Comparison of ENCODE assay signal across 1 cellular context in the genomic region with DNA sequence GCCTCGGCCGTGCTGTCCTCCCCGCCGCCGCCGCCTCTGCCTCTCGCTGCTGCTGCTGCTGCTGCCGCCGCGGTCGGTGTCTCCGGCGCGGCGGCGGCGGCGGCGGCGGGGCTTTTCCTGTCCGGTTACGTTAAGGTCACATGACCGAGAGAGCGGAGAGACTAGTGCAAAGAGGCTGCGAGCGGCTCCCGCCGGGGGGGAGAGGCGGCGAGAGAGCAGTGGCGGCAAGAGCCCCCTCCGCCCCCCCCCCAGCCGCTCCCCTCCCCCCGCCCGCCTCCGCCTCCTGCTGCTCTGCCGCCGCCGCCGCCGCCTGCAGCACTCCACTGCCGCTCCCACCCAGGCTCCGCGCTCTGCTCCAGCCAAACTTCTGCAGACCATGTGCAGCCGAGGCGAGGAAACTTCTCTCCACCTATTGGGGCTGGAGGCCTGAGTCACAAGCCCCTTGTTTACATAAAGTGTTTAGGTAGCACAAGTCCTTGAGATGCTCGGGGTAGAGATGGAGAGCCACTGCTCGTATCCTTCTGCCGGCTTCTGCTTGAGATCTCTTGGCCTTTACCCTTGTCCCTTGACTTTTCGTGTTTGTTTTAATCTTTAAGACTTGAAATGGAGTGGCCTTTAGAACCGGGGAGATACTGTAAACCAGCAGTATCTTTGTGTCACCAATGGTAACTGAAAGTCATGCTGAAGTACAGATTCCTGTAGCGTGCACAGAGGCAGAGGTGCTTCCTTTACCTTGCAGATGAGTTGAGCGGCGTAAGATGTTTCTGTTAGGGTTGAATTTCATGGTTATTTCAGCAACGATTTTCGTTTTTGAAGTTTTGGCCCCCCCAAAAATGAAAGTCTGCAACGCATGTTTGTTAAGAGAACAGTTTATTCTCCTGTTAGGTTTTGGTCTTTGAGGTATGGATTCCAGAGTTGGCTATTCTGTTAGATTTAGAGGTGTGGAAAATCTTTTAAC.
TF ChIP-seq lines count a peak whose summit lies in the region.

A gene with protein sequence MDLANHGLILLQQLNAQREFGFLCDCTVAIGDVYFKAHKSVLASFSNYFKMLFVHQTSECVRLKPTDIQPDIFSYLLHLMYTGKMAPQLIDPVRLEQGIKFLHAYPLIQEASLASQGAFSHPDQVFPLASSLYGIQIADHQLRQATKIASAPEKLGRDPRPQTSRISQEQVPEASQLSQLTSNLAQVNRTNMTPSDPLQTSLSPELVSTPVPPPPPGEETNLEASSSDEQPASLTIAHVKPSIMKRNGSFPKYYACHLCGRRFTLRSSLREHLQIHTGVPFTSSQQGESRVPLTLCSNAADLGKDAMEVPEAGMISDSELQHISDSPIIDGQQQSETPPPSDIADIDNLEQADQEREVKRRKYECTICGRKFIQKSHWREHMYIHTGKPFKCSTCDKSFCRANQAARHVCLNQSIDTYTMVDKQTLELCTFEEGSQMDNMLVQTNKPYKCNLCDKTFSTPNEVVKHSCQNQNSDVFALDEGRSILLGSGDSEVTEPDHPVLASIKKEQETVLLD (minus strand): TSS at position 89 of the 958 bp plus-strand sequence. CDS start 17,922 bp downstream, outside the sequence.

TF ChIP-seq in HepG2, 621 proteins besides CTCF, POLR2A, EP300 and RAD21 (continued from another document and continues in another):
- TF ChIP-seq, protein P1, sequence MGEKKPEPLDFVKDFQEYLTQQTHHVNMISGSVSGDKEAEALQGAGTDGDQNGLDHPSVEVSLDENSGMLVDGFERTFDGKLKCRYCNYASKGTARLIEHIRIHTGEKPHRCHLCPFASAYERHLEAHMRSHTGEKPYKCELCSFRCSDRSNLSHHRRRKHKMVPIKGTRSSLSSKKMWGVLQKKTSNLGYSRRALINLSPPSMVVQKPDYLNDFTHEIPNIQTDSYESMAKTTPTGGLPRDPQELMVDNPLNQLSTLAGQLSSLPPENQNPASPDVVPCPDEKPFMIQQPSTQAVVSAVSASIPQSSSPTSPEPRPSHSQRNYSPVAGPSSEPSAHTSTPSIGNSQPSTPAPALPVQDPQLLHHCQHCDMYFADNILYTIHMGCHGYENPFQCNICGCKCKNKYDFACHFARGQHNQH (CRISPR knock-in tag; IDR thresholded peaks at IDR 0.05): no peak
- TF ChIP-seq TOE1 (CRISPR knock-in tag; IDR thresholded peaks at IDR 0.05) (no peak), ZNF256 (CRISPR knock-in tag; conservative IDR thresholded peaks at IDR 0.05) (no peak), ISX (CRISPR knock-in tag; conservative IDR thresholded peaks at IDR 0.05) (no peak), ZNF674 (CRISPR knock-in tag; IDR thresholded peaks at IDR 0.05; ENCODE audit: low read depth) (no peak), ZNF317 (CRISPR knock-in tag; IDR thresholded peaks at IDR 0.05) (no peak), SNAI1 (CRISPR knock-in tag; IDR thresholded peaks at IDR 0.05; ENCODE audit: borderline replicate concordance) (no peak), ZC3H4 (CRISPR knock-in tag; IDR thresholded peaks at IDR 0.05; ENCODE audit: borderline replicate concordance) (no peak), SAP130 (CRISPR knock-in tag; IDR thresholded peaks at IDR 0.05; ENCODE audit: low read depth) (peak; percentile 62), REPIN1 (CRISPR knock-in tag; IDR thresholded peaks at IDR 0.05; ENCODE audit: borderline replicate concordance, low read depth) (peak; percentile 63; the same call in 1 of the 2 replicates), ZNF564 (CRISPR knock-in tag; IDR thresholded peaks at IDR 0.05) (no peak), SUZ12 (IDR thresholded peaks at IDR 0.05; ENCODE audit: low read depth, low read length) (no peak), RBM22 (optimal IDR thresholded peaks at IDR 0.05; ENCODE audit: low read length) (peak; percentile 89), ZNF562 (CRISPR knock-in tag; IDR thresholded peaks at IDR 0.05; ENCODE audit: borderline replicate concordance) (no peak), TBX3 (IDR thresholded peaks at IDR 0.05; ENCODE audit: borderline replicate concordance) (no peak), CREM (IDR thresholded peaks at IDR 0.05) (no peak), CREM (CRISPR knock-in tag; IDR thresholded peaks at IDR 0.05) (no peak), ZNF30 (CRISPR knock-in tag; IDR thresholded peaks at IDR 0.05) (no peak), MED13 (CRISPR knock-in tag; IDR thresholded peaks at IDR 0.05) (peak; percentile 68; the same call in 1 of the 2 replicates), SP2 (CRISPR knock-in tag; IDR thresholded peaks at IDR 0.05) (no peak), ZNF775 (CRISPR knock-in tag; IDR thresholded peaks at IDR 0.05; ENCODE audit: borderline replicate concordance) (no peak), ZNF615 (CRISPR knock-in tag; IDR thresholded peaks at IDR 0.05; ENCODE audit: borderline replicate concordance) (no peak), TEAD3 (CRISPR knock-in tag; optimal IDR thresholded peaks at IDR 0.05; ENCODE audit: borderline replicate concordance) (peak; percentile 17), MED1 (CRISPR knock-in tag; IDR thresholded peaks at IDR 0.05) (peak; percentile 19; the same call in 1 of the 2 replicates), ZBTB7B (CRISPR knock-in tag; IDR thresholded peaks at IDR 0.05) (peak; percentile 42; the same call in 1 of the 2 replicates), ERF (CRISPR knock-in tag; IDR thresholded peaks at IDR 0.05) (no peak), IRX3 (CRISPR knock-in tag; IDR thresholded peaks at IDR 0.05; ENCODE audit: borderline replicate concordance, low read depth) (no peak), SRF (IDR thresholded peaks at IDR 0.05; ENCODE audit: low read depth, low read length) (no peak), ATM (IDR thresholded peaks at IDR 0.05; ENCODE audit: borderline replicate concordance) (no peak), ZNF660 (CRISPR knock-in tag; IDR thresholded peaks at IDR 0.05; ENCODE audit: borderline replicate concordance, low read depth) (no peak), ZZZ3 (CRISPR knock-in tag; IDR thresholded peaks at IDR 0.05; ENCODE audit: borderline replicate concordance) (no peak), FOSL2 (CRISPR knock-in tag; IDR thresholded peaks at IDR 0.05) (peak; percentile 79), CHD4 (IDR thresholded peaks at IDR 0.05; ENCODE audit: borderline replicate concordance, low read length) (no peak), NFE2 (CRISPR knock-in tag; IDR thresholded peaks at IDR 0.05) (no peak), CREB1 (IDR thresholded peaks at IDR 0.05) (no peak), CREB1 (CRISPR knock-in tag; IDR thresholded peaks at IDR 0.05) (peak; percentile 16; the same call in 1 of the 2 replicates), PHF8 (CRISPR knock-in tag; IDR thresholded peaks at IDR 0.05) (no peak; the same call in 1 of the 2 replicates), ZNF879 (CRISPR knock-in tag; IDR thresholded peaks at IDR 0.05) (no peak), BCL6 (CRISPR knock-in tag; IDR thresholded peaks at IDR 0.05) (no peak), MIXL1 (CRISPR knock-in tag; IDR thresholded peaks at IDR 0.05) (no peak), ZNF557 (CRISPR knock-in tag; IDR thresholded peaks at IDR 0.05) (0 out of 2 replicates have a peak, but pooled peaks have one; percentile 21), SOX5 (CRISPR knock-in tag; IDR thresholded peaks at IDR 0.05; ENCODE audit: borderline replicate concordance) (no peak), ZNF296 (CRISPR knock-in tag; conservative IDR thresholded peaks at IDR 0.05) (no peak)
- TF ChIP-seq, protein P2, sequence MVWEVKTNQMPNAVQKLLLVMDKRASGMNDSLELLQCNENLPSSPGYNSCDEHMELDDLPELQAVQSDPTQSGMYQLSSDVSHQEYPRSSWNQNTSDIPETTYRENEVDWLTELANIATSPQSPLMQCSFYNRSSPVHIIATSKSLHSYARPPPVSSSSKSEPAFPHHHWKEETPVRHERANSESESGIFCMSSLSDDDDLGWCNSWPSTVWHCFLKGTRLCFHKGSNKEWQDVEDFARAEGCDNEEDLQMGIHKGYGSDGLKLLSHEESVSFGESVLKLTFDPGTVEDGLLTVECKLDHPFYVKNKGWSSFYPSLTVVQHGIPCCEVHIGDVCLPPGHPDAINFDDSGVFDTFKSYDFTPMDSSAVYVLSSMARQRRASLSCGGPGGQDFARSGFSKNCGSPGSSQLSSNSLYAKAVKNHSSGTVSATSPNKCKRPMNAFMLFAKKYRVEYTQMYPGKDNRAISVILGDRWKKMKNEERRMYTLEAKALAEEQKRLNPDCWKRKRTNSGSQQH (CRISPR knock-in tag; IDR thresholded peaks at IDR 0.05; ENCODE audit: low read depth): 0 out of 2 replicates have a peak, but pooled peaks have one; percentile 67
- TF ChIP-seq, protein P3, sequence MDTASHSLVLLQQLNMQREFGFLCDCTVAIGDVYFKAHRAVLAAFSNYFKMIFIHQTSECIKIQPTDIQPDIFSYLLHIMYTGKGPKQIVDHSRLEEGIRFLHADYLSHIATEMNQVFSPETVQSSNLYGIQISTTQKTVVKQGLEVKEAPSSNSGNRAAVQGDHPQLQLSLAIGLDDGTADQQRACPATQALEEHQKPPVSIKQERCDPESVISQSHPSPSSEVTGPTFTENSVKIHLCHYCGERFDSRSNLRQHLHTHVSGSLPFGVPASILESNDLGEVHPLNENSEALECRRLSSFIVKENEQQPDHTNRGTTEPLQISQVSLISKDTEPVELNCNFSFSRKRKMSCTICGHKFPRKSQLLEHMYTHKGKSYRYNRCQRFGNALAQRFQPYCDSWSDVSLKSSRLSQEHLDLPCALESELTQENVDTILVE (CRISPR knock-in tag; IDR thresholded peaks at IDR 0.05): peak; percentile 78
- TF ChIP-seq, protein P4, sequence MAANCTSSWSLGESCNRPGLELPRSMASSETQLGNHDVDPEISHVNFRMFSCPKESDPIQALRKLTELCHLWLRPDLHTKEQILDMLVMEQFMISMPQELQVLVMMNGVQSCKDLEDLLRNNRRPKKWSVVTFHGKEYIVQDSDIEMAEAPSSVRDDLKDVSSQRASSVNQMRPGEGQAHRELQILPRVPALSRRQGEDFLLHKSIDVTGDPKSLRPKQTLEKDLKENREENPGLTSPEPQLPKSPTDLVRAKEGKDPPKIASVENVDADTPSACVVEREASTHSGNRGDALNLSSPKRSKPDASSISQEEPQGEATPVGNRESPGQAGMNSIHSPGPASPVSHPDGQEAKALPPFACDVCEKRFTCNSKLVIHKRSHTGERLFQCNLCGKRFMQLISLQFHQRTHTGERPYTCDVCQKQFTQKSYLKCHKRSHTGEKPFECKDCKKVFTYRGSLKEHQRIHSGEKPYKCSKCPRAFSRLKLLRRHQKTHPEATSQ (CRISPR knock-in tag; IDR thresholded peaks at IDR 0.05; ENCODE audit: borderline replicate concordance): no peak
- TF ChIP-seq, protein P5, sequence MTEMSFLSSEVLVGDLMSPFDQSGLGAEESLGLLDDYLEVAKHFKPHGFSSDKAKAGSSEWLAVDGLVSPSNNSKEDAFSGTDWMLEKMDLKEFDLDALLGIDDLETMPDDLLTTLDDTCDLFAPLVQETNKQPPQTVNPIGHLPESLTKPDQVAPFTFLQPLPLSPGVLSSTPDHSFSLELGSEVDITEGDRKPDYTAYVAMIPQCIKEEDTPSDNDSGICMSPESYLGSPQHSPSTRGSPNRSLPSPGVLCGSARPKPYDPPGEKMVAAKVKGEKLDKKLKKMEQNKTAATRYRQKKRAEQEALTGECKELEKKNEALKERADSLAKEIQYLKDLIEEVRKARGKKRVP (CRISPR knock-in tag; IDR thresholded peaks at IDR 0.05): no peak; a peak in 1 of 4 replicates
- TF ChIP-seq, protein P6, sequence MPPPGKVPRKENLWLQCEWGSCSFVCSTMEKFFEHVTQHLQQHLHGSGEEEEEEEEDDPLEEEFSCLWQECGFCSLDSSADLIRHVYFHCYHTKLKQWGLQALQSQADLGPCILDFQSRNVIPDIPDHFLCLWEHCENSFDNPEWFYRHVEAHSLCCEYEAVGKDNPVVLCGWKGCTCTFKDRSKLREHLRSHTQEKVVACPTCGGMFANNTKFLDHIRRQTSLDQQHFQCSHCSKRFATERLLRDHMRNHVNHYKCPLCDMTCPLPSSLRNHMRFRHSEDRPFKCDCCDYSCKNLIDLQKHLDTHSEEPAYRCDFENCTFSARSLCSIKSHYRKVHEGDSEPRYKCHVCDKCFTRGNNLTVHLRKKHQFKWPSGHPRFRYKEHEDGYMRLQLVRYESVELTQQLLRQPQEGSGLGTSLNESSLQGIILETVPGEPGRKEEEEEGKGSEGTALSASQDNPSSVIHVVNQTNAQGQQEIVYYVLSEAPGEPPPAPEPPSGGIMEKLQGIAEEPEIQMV (CRISPR knock-in tag; IDR thresholded peaks at IDR 0.05; ENCODE audit: low read depth): no peak; the same call in 1 of the 2 replicates
- TF ChIP-seq, protein P7, sequence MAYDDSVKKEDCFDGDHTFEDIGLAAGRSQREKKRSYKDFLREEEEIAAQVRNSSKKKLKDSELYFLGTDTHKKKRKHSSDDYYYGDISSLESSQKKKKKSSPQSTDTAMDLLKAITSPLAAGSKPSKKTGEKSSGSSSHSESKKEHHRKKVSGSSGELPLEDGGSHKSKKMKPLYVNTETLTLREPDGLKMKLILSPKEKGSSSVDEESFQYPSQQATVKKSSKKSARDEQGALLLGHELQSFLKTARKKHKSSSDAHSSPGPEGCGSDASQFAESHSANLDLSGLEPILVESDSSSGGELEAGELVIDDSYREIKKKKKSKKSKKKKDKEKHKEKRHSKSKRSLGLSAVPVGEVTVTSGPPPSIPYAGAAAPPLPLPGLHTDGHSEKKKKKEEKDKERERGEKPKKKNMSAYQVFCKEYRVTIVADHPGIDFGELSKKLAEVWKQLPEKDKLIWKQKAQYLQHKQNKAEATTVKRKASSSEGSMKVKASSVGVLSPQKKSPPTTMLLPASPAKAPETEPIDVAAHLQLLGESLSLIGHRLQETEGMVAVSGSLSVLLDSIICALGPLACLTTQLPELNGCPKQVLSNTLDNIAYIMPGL (CRISPR knock-in tag; IDR thresholded peaks at IDR 0.05; ENCODE audit: borderline replicate concordance in 1 of 2, low read depth in 1 of 2): no peak; a peak in 1 of 4 replicates
- TF ChIP-seq, protein P8, sequence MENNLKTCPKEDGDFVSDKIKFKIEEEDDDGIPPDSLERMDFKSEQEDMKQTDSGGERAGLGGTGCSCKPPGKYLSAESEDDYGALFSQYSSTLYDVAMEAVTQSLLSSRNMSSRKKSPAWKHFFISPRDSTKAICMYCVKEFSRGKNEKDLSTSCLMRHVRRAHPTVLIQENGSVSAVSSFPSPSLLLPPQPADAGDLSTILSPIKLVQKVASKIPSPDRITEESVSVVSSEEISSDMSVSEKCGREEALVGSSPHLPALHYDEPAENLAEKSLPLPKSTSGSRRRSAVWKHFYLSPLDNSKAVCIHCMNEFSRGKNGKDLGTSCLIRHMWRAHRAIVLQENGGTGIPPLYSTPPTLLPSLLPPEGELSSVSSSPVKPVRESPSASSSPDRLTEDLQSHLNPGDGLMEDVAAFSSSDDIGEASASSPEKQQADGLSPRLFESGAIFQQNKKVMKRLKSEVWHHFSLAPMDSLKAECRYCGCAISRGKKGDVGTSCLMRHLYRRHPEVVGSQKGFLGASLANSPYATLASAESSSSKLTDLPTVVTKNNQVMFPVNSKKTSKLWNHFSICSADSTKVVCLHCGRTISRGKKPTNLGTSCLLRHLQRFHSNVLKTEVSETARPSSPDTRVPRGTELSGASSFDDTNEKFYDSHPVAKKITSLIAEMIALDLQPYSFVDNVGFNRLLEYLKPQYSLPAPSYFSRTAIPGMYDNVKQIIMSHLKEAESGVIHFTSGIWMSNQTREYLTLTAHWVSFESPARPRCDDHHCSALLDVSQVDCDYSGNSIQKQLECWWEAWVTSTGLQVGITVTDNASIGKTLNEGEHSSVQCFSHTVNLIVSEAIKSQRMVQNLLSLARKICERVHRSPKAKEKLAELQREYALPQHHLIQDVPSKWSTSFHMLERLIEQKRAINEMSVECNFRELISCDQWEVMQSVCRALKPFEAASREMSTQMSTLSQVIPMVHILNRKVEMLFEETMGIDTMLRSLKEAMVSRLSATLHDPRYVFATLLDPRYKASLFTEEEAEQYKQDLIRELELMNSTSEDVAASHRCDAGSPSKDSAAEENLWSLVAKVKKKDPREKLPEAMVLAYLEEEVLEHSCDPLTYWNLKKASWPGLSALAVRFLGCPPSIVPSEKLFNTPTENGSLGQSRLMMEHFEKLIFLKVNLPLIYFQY (CRISPR knock-in tag; IDR thresholded peaks at IDR 0.05; ENCODE audit: borderline replicate concordance): 0 out of 2 replicates have a peak, but pooled peaks have one; percentile 16
